Comparison of ENCODE assay signal across 9 cellular contexts in genomic region chr15:64897345-64897985, GRCh38. TPM values are rescaled to one million over a fixed set of nuclear protein-coding genes. Genes with fewer than 3 reads are reported as not detected.
A peak's percentile ranks its signal among the peaks of the same experiment; 100 is the strongest.
DNase-seq lines count a peak whose midpoint lies in the region; ATAC-seq and TF ChIP-seq lines count a peak whose summit lies in the region.
"Had no signal": no experiment of that assay in that cellular context is flagged by ENCODE, and none has a peak within 500 bp of the region (broad histone marks: within the 10 kb centered on the region; RNA-seq: fewer than 3 reads in every experiment).

No MANE protein-coding gene starts in this region.

- no peak overlapping the region for H3K4me3 ChIP-seq in brain microvascular endothelial cell (ENCODE audit: low read depth, low read length)
- H3K4me3 ChIP-seq in lower leg skin (ENCODE audit: low read depth, poor library complexity, severe bottlenecking), result no peak overlapping the region
- H3K4me3 ChIP-seq in upper lobe of left lung, result no peak overlapping the region

- H3K4me1 Mint-ChIP-seq in activated CD4-positive, alpha-beta T cell treated with anti-CD3 and anti-CD28 coated beads, Interleukin-2, amount 10 ng/mL, durations not matched to agents 7 days and 5 days, result peaks cover 72% of the 10 kb centered on the region

- POLR2A ChIA-PET in activated CD4-positive, alpha-beta T cell treated with anti-CD3 and anti-CD28 coated beads, Interleukin-2, amount 10 ng/mL, durations not matched to agents 7 days and 5 days (lab: Charles Lee), result no interaction called here

- H3K27ac ChIP-seq in brain microvascular endothelial cell (peak overlapping the region; percentile 51), upper lobe of left lung (peak overlapping the region; percentile 87 to 97 (median 94))
- H3K27ac ChIP-seq: C4-2B had no signal

- H3K27me3 ChIP-seq in brain microvascular endothelial cell (replicated peaks) (no peaks in the 10 kb centered on the region), upper lobe of left lung (no peaks in the 10 kb centered on the region)

- TF ChIP-seq CTCF in brain microvascular endothelial cell (IDR thresholded peaks at IDR 0.05; ENCODE audit: low read depth, low read length, missing control alignments), result no peak
- TF ChIP-seq CTCF in lower leg skin (IDR thresholded peaks at IDR 0.05), result no peak
- no peak for TF ChIP-seq CTCF in upper lobe of left lung (IDR thresholded peaks at IDR 0.05)

- H3K4me3 Mint-ChIP-seq in activated CD4-positive, alpha-beta T cell treated with anti-CD3 and anti-CD28 coated beads, Interleukin-2, amount 10 ng/mL, durations not matched to agents 7 days and 5 days, result no peak overlapping the region

- TF ChIP-seq EP300 in upper lobe of left lung (IDR thresholded peaks at IDR 0.05), result no peak

- TF ChIP-seq POLR2A in lower leg skin (IDR thresholded peaks at IDR 0.05), result no peak
- TF ChIP-seq POLR2A in upper lobe of left lung (IDR thresholded peaks at IDR 0.05), result peak in 1 of 4 donors; percentile 19

- peak; percentile 44 to 69 for ATAC-seq in upper lobe of left lung (ENCODE audit: low FRiP score in 2 of 2)
- ATAC-seq in GM21360 (IDR thresholded peaks at IDR 0.05; ENCODE audit: unreplicated experiment), result no peak
- no peak for ATAC-seq in GM21515 (IDR thresholded peaks at IDR 0.05; ENCODE audit: unreplicated experiment)

- peaks cover 58 to 61% (median 60%) of the 10 kb centered on the region in 4 donors for H3K4me1 ChIP-seq in upper lobe of left lung

- 30 to 33% methylated on average over 5 to 6 of the region's 6 CpGs for WGBS in lower leg skin, 2 donors
- 27 to 33% methylated on average over 3 to 6 of the region's 6 CpGs for WGBS in upper lobe of left lung, 2 donors

- no peak for DNase-seq in activated CD4-positive, alpha-beta T cell treated with anti-CD3 and anti-CD28 coated beads, Interleukin-2, amount 10 ng/mL, durations not matched to agents 7 days and 5 days
- DNase-seq in activated CD4-positive, alpha-beta T cell treated with anti-CD3 and anti-CD28 coated beads, Interleukin-2, amount 50 U/mL, for 4 hours, result no peak
- DNase-seq in brain microvascular endothelial cell, result peak; percentile 53
- DNase-seq in lower leg skin (ENCODE audit: low spot score in 2 of 2), result peak; percentile 69 to 93
- DNase-seq in upper lobe of left lung, result peak; percentile 42 to 83
- no peak for DNase-seq in effector CD8-positive, alpha-beta T cell (lab: John Stamatoyannopoulos, UW)

- CTCF ChIA-PET in activated CD4-positive, alpha-beta T cell treated with anti-CD3 and anti-CD28 coated beads, Interleukin-2, amount 10 ng/mL, durations not matched to agents 7 days and 5 days (lab: Charles Lee), result interaction anchor here (0.6 to 6.0 kb wide), 2 partner anchors 8 to 959 kb away, joined by 3 to 41 read pairs; no protein-coding TSS in a partner anchor

- H3K27ac Mint-ChIP-seq in activated CD4-positive, alpha-beta T cell treated with anti-CD3 and anti-CD28 coated beads, Interleukin-2, amount 10 ng/mL, durations not matched to agents 7 days and 5 days, result peak overlapping the region; percentile 99

- H3K36me3 Mint-ChIP-seq in activated CD4-positive, alpha-beta T cell treated with anti-CD3 and anti-CD28 coated beads, Interleukin-2, amount 10 ng/mL, durations not matched to agents 7 days and 5 days (ENCODE audit: low read depth), result peaks cover 8% of the 10 kb centered on the region

- intact Hi-C loops in lower leg skin (cut with DNase I; ENCODE audit: low total_unique reads), result no loop called here

- in situ Hi-C loops in brain microvascular endothelial cell (cut with HindIII; ENCODE audit: low pct_ligation_motif_present, low sequenced_read_pairs), result no loop called here

- no peaks in the 10 kb centered on the region for H3K27me3 Mint-ChIP-seq in activated CD4-positive, alpha-beta T cell treated with anti-CD3 and anti-CD28 coated beads, Interleukin-2, amount 10 ng/mL, durations not matched to agents 7 days and 5 days

- peaks cover 7 to 11% (median 10%) of the 10 kb centered on the region in 4 donors for H3K9me3 ChIP-seq in upper lobe of left lung

- H3K9me3 Mint-ChIP-seq in activated CD4-positive, alpha-beta T cell treated with anti-CD3 and anti-CD28 coated beads, Interleukin-2, amount 10 ng/mL, durations not matched to agents 7 days and 5 days, result peaks cover 9% of the 10 kb centered on the region

- H3K36me3 ChIP-seq in brain microvascular endothelial cell (replicated peaks) (no peaks in the 10 kb centered on the region), upper lobe of left lung (no peaks in the 10 kb centered on the region)

RNA-seq across cellular contexts. Expression of gene ANKDD1A, which starts 14.2 kb away (rescaled TPM):
- total RNA-seq in activated CD4-positive, alpha-beta T cell treated with anti-CD3 and anti-CD28 coated beads, Interleukin-2, amount 10 ng/mL, durations not matched to agents 7 days and 5 days, result 1 to 10 TPM in 1 of 2 experiments, under 1 TPM in 1; 0.87 to 1.1 TPM
- 1 to 10 TPM; 1.3 to 2.8 (median 1.7) TPM for total RNA-seq in lower leg skin
- total RNA-seq in upper lobe of left lung, result 10 to 100 TPM in 2 of 6 donors, 1 to 10 TPM in 4; 4.8 to 13.1 (median 6.2) TPM

RNA-seq across cellular contexts. Expression of gene PLEKHO2, which starts 55.8 kb away (rescaled TPM):
- 10 to 100 TPM; 25.4 to 27.6 TPM for total RNA-seq in activated CD4-positive, alpha-beta T cell treated with anti-CD3 and anti-CD28 coated beads, Interleukin-2, amount 10 ng/mL, durations not matched to agents 7 days and 5 days
- total RNA-seq in lower leg skin (10 to 100 TPM in 1 of 4 donors, 1 to 10 TPM in 3; 5.7 to 15.6 (median 7.3) TPM), upper lobe of left lung (10 to 100 TPM; 21.9 to 83.0 (median 51.3) TPM)

Comparison
In these comparisons a context has a peak if more than half of its experiments do, and no peak if none do; other contexts are left out.
1. DNase-seq: peak in brain microvascular endothelial cell (single experiment), lower leg skin (2 of 2) and upper lobe of left lung (2 of 2); none in activated CD4-positive, alpha-beta T cell treated with anti-CD3 and anti-CD28 coated beads, Interleukin-2, amount 10 ng/mL, durations not matched to agents 7 days and 5 days (single experiment), activated CD4-positive, alpha-beta T cell treated with anti-CD3 and anti-CD28 coated beads, Interleukin-2, amount 50 U/mL, for 4 hours (0 of 2) and effector CD8-positive, alpha-beta T cell (single experiment).
2. ATAC-seq: peak in upper lobe of left lung (2 of 2); none in GM21360 (single experiment) and GM21515 (single experiment).